26 cellular contexts compared by ENCODE assay signal in genomic region chr18:77551055-77551454, GRCh38.
"Had no signal": no experiment of that assay in that cellular context is flagged by ENCODE, and none has a peak within 500 bp of the region (broad histone marks: within the 10 kb centered on the region; RNA-seq: fewer than 3 reads in every experiment).

No MANE protein-coding gene starts in this region.

- ATAC-seq: activated CD8-positive, alpha-beta memory T cell treated with anti-CD3 and anti-CD28 coated beads, Interleukin-2, amount 10 ng/mL, durations not matched to agents 7 days and 5 days; activated naive CD4-positive, alpha-beta T cell treated with anti-CD3 and anti-CD28 coated beads, Interleukin-2, amount 50 U/mL, for 72 hours; activated naive CD8-positive, alpha-beta T cell treated with anti-CD3 and anti-CD28 coated beads, Interleukin-2, amount 50 U/mL, for 24 hours; body of pancreas; T-cell had no signal

- H3K9me3 ChIP-seq: ascending aorta, body of pancreas had no signal

- H3K4me3 ChIP-seq: ascending aorta, body of pancreas, SK-N-MC had no signal

- H3K4me1 ChIP-seq: ascending aorta had no signal

- H3K27me3 ChIP-seq: ascending aorta, body of pancreas had no signal

- H3K36me3 ChIP-seq: ascending aorta had no signal

- H3K27ac ChIP-seq: ascending aorta, body of pancreas, SK-N-MC had no signal

- DNase-seq: activated B cell treated with CpG ODN at 0.5 μM for 24 hours; activated CD4-positive, alpha-beta T cell treated with anti-CD3 and anti-CD28 coated beads for 1 hour; activated CD4-positive, alpha-beta T cell treated with anti-CD3 and anti-CD28 coated beads, Interleukin-2, amount 10 ng/mL, durations not matched to agents 24 days and 14 days; activated CD4-positive, alpha-beta T cell treated with anti-CD3 and anti-CD28 coated beads, Interleukin-2, amount 50 U/mL, for 48 hours; activated CD8-positive, alpha-beta memory T cell treated with anti-CD3 and anti-CD28 coated beads, Interleukin-2, amount 10 ng/mL, durations not matched to agents 7 days and 5 days; activated effector memory CD4-positive, alpha-beta T cell treated with Interleukin-2 at 50 U/mL for 16 hours; activated naive CD4-positive, alpha-beta T cell; activated naive CD8-positive, alpha-beta T cell treated with anti-CD3 and anti-CD28 coated beads, Interleukin-2, amount 50 U/mL, for 24 hours; activated T-cell treated with anti-CD3 and anti-CD28 coated beads, Interleukin-2, amount 50 U/mL, for 24 hours; amniotic stem cell; body of pancreas; central memory CD4-positive, alpha-beta T cell; Kasumi-1; KBM-7; NCI-H1436; NCI-H187 treated with DMSO at 0.1 percent for 48 hours; NCI-H2107; NCI-H446 treated with DMSO at 0.1 percent for 48 hours; NCI-H524 treated with DMSO at 0.1 percent for 48 hours; NCI-H748 treated with DMSO at 0.1 percent for 48 hours; T-cell; T-helper 2 cell; T1000 had no signal
